1 cellular context compared by ENCODE assay signal in genomic region chr12:11743748-11744147, GRCh38.
TF ChIP-seq lines count a peak whose summit lies in the region.

No MANE protein-coding gene starts in this region.

TF ChIP-seq in H1, 55 proteins besides CTCF, POLR2A, EP300 and RAD21 (continued from another document):
- peak; percentile 66 for TF ChIP-seq TEAD4 (IDR thresholded peaks at IDR 0.05; ENCODE audit: low read depth, low read length)
